Comparison of ENCODE assay signal across 1 cellular context in genomic region chr17:7466644-7467341, GRCh38.
TF ChIP-seq lines count a peak whose summit lies in the region.

No MANE protein-coding gene starts in this region.

TF ChIP-seq in K562, 482 proteins besides CTCF, POLR2A, EP300 and RAD21 (continued from another document and continues in another):
- TF ChIP-seq CREB3L1 (IDR thresholded peaks at IDR 0.05; ENCODE audit: borderline replicate concordance, low read depth) (no peak), ZNF609 (CRISPR knock-in tag; IDR thresholded peaks at IDR 0.05; ENCODE audit: borderline replicate concordance) (no peak), VEZF1 (CRISPR knock-in tag; IDR thresholded peaks at IDR 0.05) (no peak), NR1H2 (CRISPR knock-in tag; IDR thresholded peaks at IDR 0.05) (no peak), NRF1 (conservative IDR thresholded peaks at IDR 0.05 in 1 of 2, IDR thresholded peaks at IDR 0.05 in 1 of 2) (no peak; a peak in 1 of 4 replicates), ZNF146 (CRISPR knock-in tag; IDR thresholded peaks at IDR 0.05; ENCODE audit: unreplicated experiment) (no peak), HNRNPUL1 (IDR thresholded peaks at IDR 0.05; ENCODE audit: low read length) (no peak), ELF4 (CRISPR knock-in tag; IDR thresholded peaks at IDR 0.05) (no peak), HDAC1 (IDR thresholded peaks at IDR 0.05) (peak in 1 of 2 experiments; percentile 47; a peak in 1 of 4 replicates), ZSCAN29 (IDR thresholded peaks at IDR 0.05) (no peak), POLR2AphosphoS2 (IDR thresholded peaks at IDR 0.05; ENCODE audit: low read length) (no peak), FOXO4 (CRISPR knock-in tag; IDR thresholded peaks at IDR 0.05) (no peak), COPS2 (conservative IDR thresholded peaks at IDR 0.05) (no peak), CSDE1 (IDR thresholded peaks at IDR 0.05) (no peak), ZBTB43 (CRISPR knock-in tag; IDR thresholded peaks at IDR 0.05) (no peak), ELF1 (tag; IDR thresholded peaks at IDR 0.05) (no peak), DPF2 (IDR thresholded peaks at IDR 0.05) (no peak), HDGF (IDR thresholded peaks at IDR 0.05) (no peak), PTRF (tag; IDR thresholded peaks at IDR 0.05) (no peak), CEBPG (CRISPR knock-in tag; IDR thresholded peaks at IDR 0.05) (no peak), CEBPG (tag; conservative IDR thresholded peaks at IDR 0.05 in 1 of 2, IDR thresholded peaks at IDR 0.05 in 1 of 2) (no peak), ZFPM2 (CRISPR knock-in tag; IDR thresholded peaks at IDR 0.05) (no peak), RBM17 (IDR thresholded peaks at IDR 0.05; ENCODE audit: borderline replicate concordance, low read depth, low read length) (no peak), RFX5 (IDR thresholded peaks at IDR 0.05; ENCODE audit: low read depth, low read length) (no peak), TCF3 (CRISPR knock-in tag; IDR thresholded peaks at IDR 0.05) (no peak), SAFB2 (IDR thresholded peaks at IDR 0.05; ENCODE audit: borderline replicate concordance, low read depth, low read length, severe bottlenecking) (no peak), HNRNPL (IDR thresholded peaks at IDR 0.05; ENCODE audit: low read depth, low read length) (no peak), L3MBTL2 (IDR thresholded peaks at IDR 0.05) (no peak), ZNF175 (CRISPR knock-in tag; IDR thresholded peaks at IDR 0.05; ENCODE audit: low read depth) (0 out of 2 replicates have a peak, but pooled peaks have one; percentile 45), RAD51 (IDR thresholded peaks at IDR 0.05; ENCODE audit: borderline replicate concordance, low read depth) (no peak), E2F5 (CRISPR knock-in tag; IDR thresholded peaks at IDR 0.05) (no peak), RBM39 (optimal IDR thresholded peaks at IDR 0.05; ENCODE audit: low read depth, low read length) (no peak), ZNF212 (CRISPR knock-in tag; IDR thresholded peaks at IDR 0.05) (no peak), EGR1 (conservative IDR thresholded peaks at IDR 0.05) (no peak), C11orf30 (IDR thresholded peaks at IDR 0.05; ENCODE audit: low read depth) (no peak), DMBX1 (CRISPR knock-in tag; IDR thresholded peaks at IDR 0.05; ENCODE audit: borderline replicate concordance) (no peak), CBFA2T3 (IDR thresholded peaks at IDR 0.05) (peak; percentile 19; the same call in 1 of the 2 replicates), PCBP1 (IDR thresholded peaks at IDR 0.05; ENCODE audit: low read depth, low read length, poor library complexity, severe bottlenecking) (no peak), POLR2B (IDR thresholded peaks at IDR 0.05; ENCODE audit: low read depth, partially characterized antibody) (no peak), ZNF778 (CRISPR knock-in tag; IDR thresholded peaks at IDR 0.05) (no peak), ZC3H11A (IDR thresholded peaks at IDR 0.05; ENCODE audit: low read depth, low read length) (peak; percentile 79; the same call in 1 of the 2 replicates), CBX3 (IDR thresholded peaks at IDR 0.05; ENCODE audit: borderline replicate concordance in 1 of 2, low read length in 2 of 2) (no peak), PRMT5 (CRISPR knock-in tag; IDR thresholded peaks at IDR 0.05) (no peak), ARNT (IDR thresholded peaks at IDR 0.05) (no peak), ZNF780A (CRISPR knock-in tag; IDR thresholded peaks at IDR 0.05) (no peak), ZNF398 (CRISPR knock-in tag; IDR thresholded peaks at IDR 0.05) (no peak), ATF7 (IDR thresholded peaks at IDR 0.05) (peak; percentile 45; the same call in 1 of the 2 replicates), MTA1 (IDR thresholded peaks at IDR 0.05; ENCODE audit: borderline replicate concordance) (no peak), ZNF561 (CRISPR knock-in tag; conservative IDR thresholded peaks at IDR 0.05) (no peak), HDAC2 (IDR thresholded peaks at IDR 0.05) (0 out of 2 replicates have a peak, but pooled peaks have one; percentile 29), ARID3B (CRISPR knock-in tag; IDR thresholded peaks at IDR 0.05; ENCODE audit: borderline replicate concordance) (no peak), RNF2 (IDR thresholded peaks at IDR 0.05) (no peak), ZNF699 (CRISPR knock-in tag; IDR thresholded peaks at IDR 0.05; ENCODE audit: insufficient replicate concordance) (no peak), KLF10 (CRISPR knock-in tag; IDR thresholded peaks at IDR 0.05) (no peak), ATF1 (CRISPR knock-in tag; IDR thresholded peaks at IDR 0.05) (no peak), ATF1 (tag; IDR thresholded peaks at IDR 0.05) (0 out of 2 replicates have a peak, but pooled peaks have one; percentile 20), THRAP3 (IDR thresholded peaks at IDR 0.05; ENCODE audit: borderline replicate concordance) (no peak), YBX1 (IDR thresholded peaks at IDR 0.05) (no peak)
